Comparison of ENCODE assay signal across 13 cellular contexts in the genomic region with DNA sequence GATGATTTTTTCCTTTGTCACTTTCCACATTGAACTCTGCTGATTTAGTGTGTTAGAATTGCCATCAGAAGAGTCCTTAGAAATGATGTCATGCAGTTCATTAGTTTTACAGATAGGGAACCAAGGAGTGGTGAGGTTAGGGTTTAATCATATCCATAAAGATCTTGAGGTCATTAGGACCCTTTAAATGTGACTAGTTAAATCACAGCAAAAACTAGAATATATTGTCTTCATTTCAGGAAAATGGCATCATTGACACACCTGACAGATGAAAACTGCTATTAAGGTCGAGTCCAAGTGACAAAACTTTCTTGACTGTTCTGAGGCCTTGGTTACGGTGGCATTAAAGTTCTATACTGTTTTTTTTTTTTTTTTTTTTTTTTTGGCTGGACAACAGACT. TPM values are rescaled to one million over a fixed set of nuclear protein-coding genes. Genes with fewer than 3 reads are reported as not detected.
DNase-seq lines count a peak whose midpoint lies in the region; TF ChIP-seq lines count a peak whose summit lies in the region.
"Had no signal": no experiment of that assay in that cellular context is flagged by ENCODE, and none has a peak within 500 bp of the region (broad histone marks: within the 10 kb centered on the region; RNA-seq: fewer than 3 reads in every experiment).

No MANE protein-coding gene starts in this region.

- H3K27me3 ChIP-seq in sigmoid colon = no peaks in the 10 kb centered on the region
- H3K27me3 ChIP-seq: brain microvascular endothelial cell had no signal

- H3K4me3 ChIP-seq in sigmoid colon = no peak overlapping the region

- H3K9me3 ChIP-seq in sigmoid colon = no peaks in the 10 kb centered on the region

- TF ChIP-seq CTCF in HFFc6 (IDR thresholded peaks at IDR 0.05) (no peak), sigmoid colon (IDR thresholded peaks at IDR 0.05) (no peak)

- peak overlapping the region; percentile 58 to 78 (median 66) for H3K27ac ChIP-seq in sigmoid colon
- H3K27ac ChIP-seq: 22Rv1, epithelial cell of prostate had no signal

- peaks cover 95% of the 10 kb centered on the region for H3K4me1 Mint-ChIP-seq in HFFc6 (ENCODE audit: low read depth)

- peak overlapping the region; percentile 81 for H3K27ac Mint-ChIP-seq in HFFc6

- DNase-seq in NOMO-1 treated with DMSO at 0.1 percent for 48 hours (lab: John Stamatoyannopoulos, UW; ENCODE audit: unreplicated experiment) (peak; percentile 20), NOMO-1 (lab: John Stamatoyannopoulos, UW; ENCODE audit: unreplicated experiment in 2 of 2) (no peak), HFFc6 (no peak), cerebellar cortex (ENCODE audit: low spot score) (peak; percentile 19), sigmoid colon (no peak), NCI-H510A (lab: John Stamatoyannopoulos, UW) (no peak), OCI-M1 (lab: John Stamatoyannopoulos, UW) (no peak), NCI-H345 (lab: John Stamatoyannopoulos, UW) (no peak)
- DNase-seq: brain microvascular endothelial cell; stimulated activated CD4-positive, alpha-beta T cell treated with anti-CD3 and anti-CD28 coated beads, Interleukin-1b, Interleukin-23, amount 100 ng/mL, for 48 hours; stimulated activated naive CD4-positive, alpha-beta T cell treated with Interleukin-2 at 50 U/mL for 16 hours had no signal

- no peaks in the 10 kb centered on the region for H3K9me3 Mint-ChIP-seq in HFFc6

- H3K36me3 ChIP-seq in sigmoid colon = no peaks in the 10 kb centered on the region
- H3K36me3 ChIP-seq: brain microvascular endothelial cell had no signal

- H3K4me3 Mint-ChIP-seq in HFFc6 = peak overlapping the region; percentile 64

- TF ChIP-seq EP300 in sigmoid colon (IDR thresholded peaks at IDR 0.05) = no peak

- peaks cover 0 to 100% (median 89%) of the 10 kb centered on the region in 4 donors for H3K4me1 ChIP-seq in sigmoid colon

- intact Hi-C loops in sigmoid colon (cut with DNase I) = no loop called here

- H3K27me3 Mint-ChIP-seq in HFFc6 (ENCODE audit: insufficient read depth) = no peaks in the 10 kb centered on the region; the same call in 1 of the 2 replicates

- 82 to 87% methylated on average over 2 of the region's 2 CpGs for WGBS in sigmoid colon, 2 donors

- H3K36me3 Mint-ChIP-seq in HFFc6 (ENCODE audit: low read depth) = peaks cover 45% of the 10 kb centered on the region

- TF ChIP-seq POLR2A in sigmoid colon (IDR thresholded peaks at IDR 0.05) = no peak

RNA-seq across cellular contexts. Expression of a gene that starts 50.5 kb away (rescaled TPM):
- total RNA-seq in HFFc6 (2021; fragmentation: NEBNext Ultra II Directional; extraction: Animal tissue kit (Norgen Biotek cat#: 25700)) = 100 to 1,000 TPM; 200 to 291 (median 244) TPM
- 100 to 1,000 TPM; 602 to 898 (median 756) TPM for total RNA-seq in sigmoid colon
- polyA plus RNA-seq in sigmoid colon = 10 to 100 TPM; 60.5 to 74.7 (median 67.3) TPM

Comparison
In these comparisons a context has a peak if more than half of its experiments do, and no peak if none do; other contexts are left out.
1. DNase-seq: peak in NOMO-1 treated with DMSO at 0.1 percent for 48 hours (single experiment) and cerebellar cortex (single experiment); none in NOMO-1 (0 of 2), HFFc6 (single experiment), sigmoid colon (single experiment), NCI-H510A (single experiment), OCI-M1 (single experiment) and NCI-H345 (single experiment).